24 cellular contexts compared by ENCODE assay signal in genomic region chr16:14268073-14268472, GRCh38.
DNase-seq lines count a peak whose midpoint lies in the region; ATAC-seq, FAIRE-seq and TF ChIP-seq lines count a peak whose summit lies in the region.
"Had no signal": no experiment of that assay in that cellular context is flagged by ENCODE, and none has a peak within 500 bp of the region (broad histone marks: within the 10 kb centered on the region; RNA-seq: fewer than 3 reads in every experiment).

No MANE protein-coding gene starts in this region.

- no peaks in the 10 kb centered on the region for H3K9me3 ChIP-seq in IMR-90 (ENCODE audit: control insufficient read depth, insufficient read depth, low read length)
- H3K9me3 ChIP-seq: BE2C had no signal

- no peak overlapping the region for H4K8ac ChIP-seq in IMR-90 (ENCODE audit: low read depth in 2 of 2, low read length in 2 of 2)

- TF ChIP-seq CTCF in IMR-90 (conservative IDR thresholded peaks at IDR 0.05; ENCODE audit: low read depth, low read length) = no peak

- H3K23ac ChIP-seq in IMR-90 (ENCODE audit: low read depth, low read length) = no peak overlapping the region

- H3K14ac ChIP-seq in IMR-90 (replicated peaks; ENCODE audit: low read depth, low read length) = no peak overlapping the region

- intact Hi-C loops in IMR-90 (cut with micrococcal nuclease) = no loop called here

- H2BK5ac ChIP-seq in IMR-90 (ENCODE audit: low read depth, low read length, poor library complexity, severe bottlenecking) = no peak overlapping the region

- H4K20me1 ChIP-seq in IMR-90 (ENCODE audit: insufficient read depth, low read length) = no peaks in the 10 kb centered on the region
- H4K20me1 ChIP-seq: BLaER1 had no signal

- H2BK15ac ChIP-seq in IMR-90 (ENCODE audit: low read depth, low read length) = no peak overlapping the region

- WGBS in IMR-90 (ENCODE audit: extremely low coverage in 2 of 2, insufficient read length in 1 of 2), 2 experiments = 96% methylated on average over 4 of the region's 7 CpGs; no CpG with 5 or more reads in 1 of the 2 experiments

- no peak for TF ChIP-seq POLR2A in IMR-90 (IDR thresholded peaks at IDR 0.05; ENCODE audit: low read depth, low read length)

- H2BK120ac ChIP-seq in IMR-90 (ENCODE audit: low read depth, low read length) = no peak overlapping the region

- H3K79me1 ChIP-seq in IMR-90 (ENCODE audit: low read depth in 1 of 2, low read length in 2 of 2) = no peaks in the 10 kb centered on the region

- in situ Hi-C loops in IMR-90 (cut with MboI; ENCODE audit: low sequenced_read_pairs) = no loop called here

- H3K36me3 ChIP-seq in IMR-90 (ENCODE audit: control insufficient read depth, insufficient read depth, low read length) = peaks cover 6% of the 10 kb centered on the region; the same call in 1 of the 2 replicates

- ATAC-seq in IMR-90 (ENCODE audit: low read depth) (no peak), HG03432 (IDR thresholded peaks at IDR 0.05; ENCODE audit: unreplicated experiment) (no peak)

- no peak overlapping the region for H3K27ac ChIP-seq in IMR-90 (ENCODE audit: insufficient read depth, low read length)
- H3K27ac ChIP-seq: BLaER1 had no signal

- no peak overlapping the region for H2BK20ac ChIP-seq in IMR-90 (ENCODE audit: low read depth, low read length)

- CTCF ChIA-PET in IMR-90 (lab: Yijun Ruan, JAX) = interaction anchor here (0.7 kb wide), 1 partner anchor 8 kb away, joined by 3 read pairs; no protein-coding TSS in a partner anchor

- POLR2A ChIA-PET in IMR-90 (lab: Charles Lee; ENCODE audit: unreplicated experiment) = no interaction called here

- FAIRE-seq in HTR-8/SVneo (lab: Jason Lieb, UNC) = peak; percentile 58
- FAIRE-seq: A204.1, G401.6, GM12891, GM19239 had no signal

- H2AK5ac ChIP-seq in IMR-90 (ENCODE audit: low read depth, low read length) = no peak overlapping the region

- no peak overlapping the region for H3K9ac ChIP-seq in IMR-90 (ENCODE audit: low read depth, low read length)
- H3K9ac ChIP-seq: BLaER1 had no signal

- DNase-seq in HTR-8/SVneo (ENCODE audit: insufficient read length, low spot score) = no peak
- no peak for DNase-seq in IMR-90
- DNase-seq in ecto neural progenitor cell (ENCODE audit: low spot score) = peak; percentile 19
- DNase-seq in hippocampal formation (lab: John Stamatoyannopoulos, UW) = no peak
- no peak for DNase-seq in NCI-H128 (lab: John Stamatoyannopoulos, UW; ENCODE audit: unreplicated experiment)
- DNase-seq: 8988T; ACHN; BE2C; C1 segment of cervical spinal cord; CD4-positive, alpha-beta memory T cell; CD4-positive, CD25-positive, alpha-beta regulatory T cell; CD8-positive, alpha-beta memory T cell; COR-L47; DMS 273 treated with DMSO at 0.1 percent for 48 hours; DMS153; DMS53; DMS79 treated with DMSO at 0.1 percent for 48 hours; GF-D8 had no signal

- no peak overlapping the region for H3K4me3 ChIP-seq in IMR-90 (ENCODE audit: insufficient read depth, low read depth, low read length)
- H3K4me3 ChIP-seq: BLaER1 had no signal

- no peak overlapping the region for H3K18ac ChIP-seq in IMR-90 (ENCODE audit: low read depth, low read length)

- no peaks in the 10 kb centered on the region for H3K27me3 ChIP-seq in IMR-90 (ENCODE audit: control insufficient read depth, insufficient read depth, low read length)
- H3K27me3 ChIP-seq: BE2C, BLaER1 had no signal

- H4K5ac ChIP-seq in IMR-90 (ENCODE audit: low read depth, low read length) = no peak overlapping the region

- no peak overlapping the region for H3K4ac ChIP-seq in IMR-90 (ENCODE audit: low read depth, low read length)

- no peak overlapping the region for H3K56ac ChIP-seq in IMR-90 (ENCODE audit: extremely low read depth, insufficient read depth, low read length)

- no peak overlapping the region for H4K91ac ChIP-seq in IMR-90 (ENCODE audit: insufficient read depth, low read depth, low read length)

- no peak overlapping the region for H3K4me2 ChIP-seq in IMR-90 (ENCODE audit: low read depth, low read length)
- H3K4me2 ChIP-seq: BLaER1 had no signal

- no peak overlapping the region for H2AFZ ChIP-seq in IMR-90 (replicated peaks; ENCODE audit: low read length, poor library complexity)

- H3K4me1 ChIP-seq in IMR-90 (ENCODE audit: control insufficient read depth, insufficient read depth, low read length) = no peaks in the 10 kb centered on the region
- H3K4me1 ChIP-seq: BE2C, BLaER1 had no signal

- dilution Hi-C loops in IMR-90 (cut with HindIII; ENCODE audit: low sequenced_read_pairs, unreplicated experiment) = no loop called here

- no peak for TF ChIP-seq RAD21 in IMR-90 (IDR thresholded peaks at IDR 0.05; ENCODE audit: low read length)

- H2AK9ac ChIP-seq in IMR-90 (replicated peaks; ENCODE audit: low read depth, low read length, poor library complexity) = no peak overlapping the region

- BruUV-seq in IMR-90 (replicated peaks; lab: Mats Ljungman, UMichigan) = no TSS peak

- H3K9me1 ChIP-seq in IMR-90 (ENCODE audit: insufficient read depth, low read length) = no peaks in the 10 kb centered on the region

TF ChIP-seq in IMR-90, 13 proteins besides CTCF, POLR2A, EP300 and RAD21:
- TF ChIP-seq, protein P1, sequence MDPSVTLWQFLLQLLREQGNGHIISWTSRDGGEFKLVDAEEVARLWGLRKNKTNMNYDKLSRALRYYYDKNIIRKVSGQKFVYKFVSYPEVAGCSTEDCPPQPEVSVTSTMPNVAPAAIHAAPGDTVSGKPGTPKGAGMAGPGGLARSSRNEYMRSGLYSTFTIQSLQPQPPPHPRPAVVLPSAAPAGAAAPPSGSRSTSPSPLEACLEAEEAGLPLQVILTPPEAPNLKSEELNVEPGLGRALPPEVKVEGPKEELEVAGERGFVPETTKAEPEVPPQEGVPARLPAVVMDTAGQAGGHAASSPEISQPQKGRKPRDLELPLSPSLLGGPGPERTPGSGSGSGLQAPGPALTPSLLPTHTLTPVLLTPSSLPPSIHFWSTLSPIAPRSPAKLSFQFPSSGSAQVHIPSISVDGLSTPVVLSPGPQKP (IDR thresholded peaks at IDR 0.05; ENCODE audit: borderline replicate concordance, low read depth, low read length) = no peak
- TF ChIP-seq CEBPB (IDR thresholded peaks at IDR 0.05; ENCODE audit: low read depth, low read length) = peak; percentile 64; the same call in 1 of the 2 replicates
